Comparison of ENCODE assay signal across 21 cellular contexts in genomic region chr4:111449657-111450056, GRCh38.
"Had no signal": no experiment of that assay in that cellular context is flagged by ENCODE, and none has a peak within 500 bp of the region (broad histone marks: within the 10 kb centered on the region; RNA-seq: fewer than 3 reads in every experiment).

No MANE protein-coding gene starts in this region.

- ATAC-seq: activated T-cell treated with anti-CD3 and anti-CD28 coated beads, Interleukin-2, amount 50 U/mL, for 72 hours; T-helper 17 cell had no signal

- H3K4me3 ChIP-seq: adrenal gland had no signal

- H3K27ac ChIP-seq: adrenal gland had no signal

- H3K9me3 ChIP-seq: adrenal gland had no signal

- H3K27me3 ChIP-seq: adrenal gland had no signal

- DNase-seq: activated B cell treated with CpG ODN at 0.5 μM for 24 hours; activated CD4-positive, alpha-beta memory T cell treated with anti-CD3 and anti-CD28 coated beads for 36 hours; activated CD4-positive, alpha-beta T cell treated with anti-CD3 and anti-CD28 coated beads, Interleukin-2, amount 10 ng/mL, durations not matched to agents 7 days and 5 days; activated CD8-positive, alpha-beta memory T cell treated with anti-CD3 and anti-CD28 coated beads for 24 hours; activated naive CD4-positive, alpha-beta T cell treated with anti-CD3 and anti-CD28 coated beads, Interleukin-2, amount 50 U/mL, for 16 hours; activated naive CD8-positive, alpha-beta T cell treated with anti-CD3 and anti-CD28 coated beads, Interleukin-2, amount 10 ng/mL, durations not matched to agents 7 days and 5 days; activated T-cell treated with anti-CD3 and anti-CD28 coated beads, Interleukin-2, amount 50 U/mL, for 72 hours; adrenal gland; anterior cingulate cortex; central memory CD4-positive, alpha-beta T cell; MM.1S; NCI-H1105; NCI-H1436; NCI-H1694 treated with DMSO at 0.1 percent for 48 hours; NCI-H2029 treated with DMSO at 0.1 percent for 48 hours; NCI-H510A treated with DMSO at 0.1 percent for 48 hours; NCI-H69; NK-92 treated with Interleukin-12 subunit alpha and Interleukin-12 subunit beta, amount 100 ng/mL, for 24 hours; SIG-M5; T-helper 17 cell; T-helper 9 cell had no signal

- H3K36me3 ChIP-seq: adrenal gland had no signal

- H3K4me1 ChIP-seq: adrenal gland had no signal
